17 cellular contexts compared by ENCODE assay signal in the genomic region with DNA sequence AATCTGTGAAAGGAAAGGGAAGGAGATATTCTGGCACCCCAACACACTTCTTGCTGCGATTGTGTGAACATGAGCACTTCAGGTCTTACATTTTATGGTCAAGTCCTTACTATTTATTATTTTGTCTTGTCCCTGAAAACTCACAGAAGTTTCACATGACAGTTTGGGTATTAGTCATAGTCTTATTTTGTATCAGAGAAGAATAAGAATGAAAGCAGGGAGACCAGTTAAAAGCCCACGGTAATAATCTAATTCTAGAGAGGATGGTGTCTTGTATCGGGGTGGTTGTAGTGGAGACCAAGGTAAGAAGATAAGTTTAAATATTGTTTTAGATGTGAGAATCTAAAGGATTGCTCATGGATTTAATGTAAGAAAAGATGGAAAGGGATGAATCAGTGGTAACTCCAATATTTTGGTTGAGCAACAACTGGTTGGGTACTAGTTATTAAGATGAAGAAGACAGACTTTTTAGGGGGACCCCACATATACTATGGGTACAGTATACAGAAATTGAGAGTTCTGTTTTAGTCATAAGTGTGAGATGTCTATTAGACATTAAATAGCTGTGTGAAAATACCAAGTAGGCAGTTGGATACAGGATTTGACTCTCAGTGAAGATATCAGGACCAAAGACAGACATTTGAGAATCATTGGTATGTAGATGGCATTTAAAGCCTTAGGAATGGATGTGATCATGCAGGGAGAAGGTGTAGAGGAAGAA. TPM values are rescaled to one million over a fixed set of nuclear protein-coding genes. Genes with fewer than 3 reads are reported as not detected.
DNase-seq lines count a peak whose midpoint lies in the region; ATAC-seq and TF ChIP-seq lines count a peak whose summit lies in the region.
"Had no signal": no experiment of that assay in that cellular context is flagged by ENCODE, and none has a peak within 500 bp of the region (broad histone marks: within the 10 kb centered on the region; RNA-seq: fewer than 3 reads in every experiment).

No MANE protein-coding gene starts in this region.

- no peaks in the 10 kb centered on the region for H3K36me3 Mint-ChIP-seq in osteocyte (ENCODE audit: unreplicated experiment)
- H3K36me3 Mint-ChIP-seq in CD4-positive, alpha-beta T cell (ENCODE audit: low read depth), result no peaks in the 10 kb centered on the region
- H3K36me3 Mint-ChIP-seq: naive thymus-derived CD8-positive, alpha-beta T cell had no signal

- ATAC-seq in GM18502 (IDR thresholded peaks at IDR 0.05; ENCODE audit: poor library complexity, unreplicated experiment) (peak; percentile 88), GM21360 (IDR thresholded peaks at IDR 0.05; ENCODE audit: unreplicated experiment) (peak; percentile 87), HG02884 (IDR thresholded peaks at IDR 0.05; ENCODE audit: unreplicated experiment) (peak; percentile 90), HG03520 (IDR thresholded peaks at IDR 0.05; ENCODE audit: unreplicated experiment) (peak; percentile 75)
- no peak for ATAC-seq in CD4-positive, alpha-beta T cell (ENCODE audit: poor library complexity)
- ATAC-seq: left cardiac atrium; naive thymus-derived CD8-positive, alpha-beta T cell; stimulated activated naive CD8-positive, alpha-beta T cell treated with anti-CD3 and anti-CD28 coated beads, Interleukin-15, amount 100 ng/mL, for 72 hours had no signal

- no peak overlapping the region for H3K27ac Mint-ChIP-seq in osteocyte (ENCODE audit: unreplicated experiment)
- H3K27ac Mint-ChIP-seq in CD4-positive, alpha-beta T cell, result no peak overlapping the region
- H3K27ac Mint-ChIP-seq: naive thymus-derived CD8-positive, alpha-beta T cell; stimulated activated naive CD8-positive, alpha-beta T cell treated with anti-CD3 and anti-CD28 coated beads, Interleukin-15, amount 100 ng/mL, for 72 hours had no signal

- DNase-seq in osteocyte (ENCODE audit: extremely low spot score, unreplicated experiment) (no peak), posterior vena cava (ENCODE audit: low spot score) (no peak), NCI-H1105 (lab: John Stamatoyannopoulos, UW) (no peak)
- DNase-seq in CD4-positive, alpha-beta T cell, result no peak
- DNase-seq: activated CD8-positive, alpha-beta memory T cell treated with anti-CD3 and anti-CD28 coated beads, Interleukin-2, amount 50 U/mL, for 4 hours; head of caudate nucleus; left cardiac atrium; naive thymus-derived CD8-positive, alpha-beta T cell; NCI-H748 treated with DMSO at 0.1 percent for 48 hours; stimulated activated naive CD8-positive, alpha-beta T cell treated with anti-CD3 and anti-CD28 coated beads, Interleukin-15, amount 100 ng/mL, for 72 hours; WERI-Rb-1 had no signal

- H3K4me1 Mint-ChIP-seq in osteocyte (ENCODE audit: unreplicated experiment), result no peaks in the 10 kb centered on the region
- no peaks in the 10 kb centered on the region for H3K4me1 Mint-ChIP-seq in CD4-positive, alpha-beta T cell (ENCODE audit: low read depth)
- H3K4me1 Mint-ChIP-seq: central memory CD8-positive, alpha-beta T cell; naive thymus-derived CD8-positive, alpha-beta T cell; stimulated activated naive CD8-positive, alpha-beta T cell treated with anti-CD3 and anti-CD28 coated beads, Interleukin-15, amount 100 ng/mL, for 72 hours had no signal

- no peak overlapping the region for H3K27ac ChIP-seq in CD4-positive, alpha-beta T cell (ENCODE audit: low read depth, low read length)
- H3K27ac ChIP-seq: WERI-Rb-1 had no signal

- CTCF ChIA-PET in CD4-positive, alpha-beta T cell (lab: Charles Lee), result no interaction called here

- intact Hi-C loops in posterior vena cava (cut with DNase I), result no loop called here
- intact Hi-C loops in CD4-positive, alpha-beta T cell (cut with DNase I, micrococcal nuclease), result no loop called here

- no peaks in the 10 kb centered on the region for H3K9me3 ChIP-seq in CD4-positive, alpha-beta T cell (ENCODE audit: control insufficient read depth, low read length)

- TF ChIP-seq CTCF in osteocyte (IDR thresholded peaks at IDR 0.05), result no peak
- no peak for TF ChIP-seq CTCF in CD4-positive, alpha-beta T cell (IDR thresholded peaks at IDR 0.05)

- no peak overlapping the region for H3K4me3 Mint-ChIP-seq in osteocyte (ENCODE audit: unreplicated experiment)
- no peak overlapping the region for H3K4me3 Mint-ChIP-seq in CD4-positive, alpha-beta T cell
- H3K4me3 Mint-ChIP-seq: central memory CD8-positive, alpha-beta T cell; naive thymus-derived CD8-positive, alpha-beta T cell; stimulated activated naive CD8-positive, alpha-beta T cell treated with anti-CD3 and anti-CD28 coated beads, Interleukin-15, amount 100 ng/mL, for 72 hours had no signal

- no peaks in the 10 kb centered on the region for H3K27me3 ChIP-seq in CD4-positive, alpha-beta T cell (ENCODE audit: control insufficient read depth, insufficient read depth, low read length)

- H3K27me3 Mint-ChIP-seq in osteocyte (ENCODE audit: unreplicated experiment), result no peaks in the 10 kb centered on the region
- H3K27me3 Mint-ChIP-seq in CD4-positive, alpha-beta T cell, result no peaks in the 10 kb centered on the region
- H3K27me3 Mint-ChIP-seq: central memory CD8-positive, alpha-beta T cell; stimulated activated naive CD8-positive, alpha-beta T cell treated with anti-CD3 and anti-CD28 coated beads, Interleukin-15, amount 100 ng/mL, for 72 hours had no signal

- no peaks in the 10 kb centered on the region for H3K9me3 Mint-ChIP-seq in osteocyte (ENCODE audit: unreplicated experiment)
- no peaks in the 10 kb centered on the region for H3K9me3 Mint-ChIP-seq in CD4-positive, alpha-beta T cell
- H3K9me3 Mint-ChIP-seq: central memory CD8-positive, alpha-beta T cell had no signal

- POLR2A ChIA-PET in CD4-positive, alpha-beta T cell (lab: Charles Lee), result no interaction called here

RNA-seq across cellular contexts. Expression of a gene that starts 39.7 kb away (rescaled TPM):
- total RNA-seq in osteocyte (not detected in 2 replicates), posterior vena cava (under 1 TPM; 0.29 to 0.69 TPM)
- total RNA-seq in CD4-positive, alpha-beta T cell, result not detected
- total RNA-seq: naive thymus-derived CD8-positive, alpha-beta T cell; SK-MEL-5 had no signal
